Comparison of ENCODE assay signal across 25 cellular contexts in genomic region chr17:28715217-28715616, GRCh38. TPM values are rescaled to one million over a fixed set of nuclear protein-coding genes. Genes with fewer than 3 reads are reported as not detected.
DNase-seq lines count a peak whose midpoint lies in the region; ATAC-seq and TF ChIP-seq lines count a peak whose summit lies in the region.
"Had no signal": no experiment of that assay in that cellular context is flagged by ENCODE, and none has a peak within 500 bp of the region (broad histone marks: within the 10 kb centered on the region; RNA-seq: fewer than 3 reads in every experiment).

No MANE protein-coding gene starts in this region.

- H3K4me2 ChIP-seq in BLaER1 treated with 17β-estradiol and CSF1 and Interleukin-3, amounts not matched to agents 10 nM and 100 nM: peak overlapping the region in 10 of 11 experiments; percentile 2 to 99 (median 98); a peak in 14 of 22 replicates
- peak overlapping the region; percentile 96; the same call in 1 of the 2 replicates for H3K4me2 ChIP-seq in PC-3 (ENCODE audit: low read length)

- no peak overlapping the region for H3K27ac Mint-ChIP-seq in progenitor cell of endocrine pancreas
- H3K27ac Mint-ChIP-seq: effector memory CD8-positive, alpha-beta T cell; memory B cell; stimulated activated naive CD8-positive, alpha-beta T cell treated with anti-CD3 and anti-CD28 coated beads, Interleukin-15, amount 100 ng/mL, for 72 hours had no signal

- POLR2A ChIA-PET in PC-3 (lab: Charles Lee; ENCODE audit: unreplicated experiment): no interaction called here

- H3K36me3 ChIP-seq in BLaER1 treated with 17β-estradiol and CSF1 and Interleukin-3, amounts not matched to agents 10 nM and 100 nM: peaks cover 20 to 38% (median 33%) of the 10 kb centered on the region in 11 experiments
- H3K36me3 ChIP-seq in PC-3 (ENCODE audit: low read depth, low read length): peaks cover 10% of the 10 kb centered on the region; the same call in 1 of the 2 replicates

- H3K4me1 Mint-ChIP-seq in progenitor cell of endocrine pancreas (ENCODE audit: low read depth): peaks cover 30% of the 10 kb centered on the region

- H3K4me3 Mint-ChIP-seq in progenitor cell of endocrine pancreas (ENCODE audit: low read depth): peak overlapping the region; percentile 78
- H3K4me3 Mint-ChIP-seq: activated naive CD4-positive, alpha-beta T cell treated with anti-CD3 and anti-CD28 coated beads, Interleukin-2, amount 50 U/mL, for 24 hours; effector memory CD8-positive, alpha-beta T cell; memory B cell; stimulated activated naive CD8-positive, alpha-beta T cell treated with anti-CD3 and anti-CD28 coated beads, Interleukin-15, amount 100 ng/mL, for 72 hours had no signal

- H4K20me1 ChIP-seq in BLaER1 treated with 17β-estradiol and CSF1 and Interleukin-3, amounts not matched to agents 10 nM and 100 nM: peaks cover 0 to 40% (median 19%) of the 10 kb centered on the region in 11 experiments; a peak in 14 of 22 replicates
- H4K20me1 ChIP-seq in PC-3 (ENCODE audit: low read length): no peaks in the 10 kb centered on the region; the same call in 1 of the 2 replicates

- 0 out of 22 replicates have a peak overlapping the region, but pooled peaks of 1 of the 11 experiments have one; percentile 21 for H3K27ac ChIP-seq in BLaER1 treated with 17β-estradiol and CSF1 and Interleukin-3, amounts not matched to agents 10 nM and 100 nM
- no peak overlapping the region for H3K27ac ChIP-seq in PC-3 (ENCODE audit: low read length)
- H3K27ac ChIP-seq: heart right ventricle, Peyer's patch, thyroid gland had no signal

- CTCF ChIA-PET in PC-3 (lab: Charles Lee): no interaction called here

- peak overlapping the region in 1 of 10 experiments; percentile 94; a peak in 1 of 20 replicates for H3K4me3 ChIP-seq in BLaER1 treated with 17β-estradiol and CSF1 and Interleukin-3, amounts not matched to agents 10 nM and 100 nM
- no peak overlapping the region for H3K4me3 ChIP-seq in PC-3 (ENCODE audit: low read length)
- H3K4me3 ChIP-seq in fibroblast of the aortic adventitia (ENCODE audit: low read depth, low read length): peak overlapping the region; percentile 99
- H3K4me3 ChIP-seq: heart right ventricle, Peyer's patch had no signal

- peaks cover 48 to 65% (median 55%) of the 10 kb centered on the region in 10 experiments for H3K4me1 ChIP-seq in BLaER1 treated with 17β-estradiol and CSF1 and Interleukin-3, amounts not matched to agents 10 nM and 100 nM
- H3K4me1 ChIP-seq in PC-3 (ENCODE audit: insufficient read depth, low read length): peaks cover 20% of the 10 kb centered on the region

- no peak overlapping the region for H2AFZ ChIP-seq in PC-3 (ENCODE audit: low read length)

- H3K27me3 ChIP-seq in BLaER1 treated with 17β-estradiol and CSF1 and Interleukin-3, amounts not matched to agents 10 nM and 100 nM: no peaks in the 10 kb centered on the region
- no peaks in the 10 kb centered on the region for H3K27me3 ChIP-seq in PC-3 (ENCODE audit: low read length)
- H3K27me3 ChIP-seq: MG63, Peyer's patch, thyroid gland had no signal

- H3K9ac ChIP-seq in BLaER1 treated with 17β-estradiol and CSF1 and Interleukin-3, amounts not matched to agents 10 nM and 100 nM: peak overlapping the region in 4 of 11 experiments; percentile 41 to 99 (median 97); a peak in 3 of 22 replicates
- H3K9ac ChIP-seq in PC-3 (ENCODE audit: low read length): no peak overlapping the region

- no TSS peak for BruUV-seq in PC-3 (replicated peaks; lab: Mats Ljungman, UMichigan)

- no peaks in the 10 kb centered on the region for H3K9me3 Mint-ChIP-seq in progenitor cell of endocrine pancreas (ENCODE audit: low read depth)
- H3K9me3 Mint-ChIP-seq: activated naive CD4-positive, alpha-beta T cell treated with anti-CD3 and anti-CD28 coated beads, Interleukin-2, amount 50 U/mL, for 24 hours; CD4-positive, alpha-beta memory T cell; effector memory CD8-positive, alpha-beta T cell; memory B cell; stimulated activated naive CD8-positive, alpha-beta T cell treated with anti-CD3 and anti-CD28 coated beads, Interleukin-15, amount 100 ng/mL, for 72 hours had no signal

- H3F3A ChIP-seq in PC-3 (ENCODE audit: low read length, unreplicated experiment): no peaks in the 10 kb centered on the region

- ATAC-seq in PC-3 (no peak), HG03108 (IDR thresholded peaks at IDR 0.05; ENCODE audit: unreplicated experiment) (no peak)
- ATAC-seq: effector memory CD8-positive, alpha-beta T cell; heart right ventricle; stimulated activated naive CD8-positive, alpha-beta T cell treated with anti-CD3 and anti-CD28 coated beads, Interleukin-15, amount 100 ng/mL, for 72 hours had no signal

- peaks cover 29% of the 10 kb centered on the region for H3K79me2 ChIP-seq in PC-3 (ENCODE audit: low read length)

- peaks cover 22% of the 10 kb centered on the region for H3K36me3 Mint-ChIP-seq in progenitor cell of endocrine pancreas (ENCODE audit: insufficient read depth)

- H3K27me3 Mint-ChIP-seq in progenitor cell of endocrine pancreas: no peaks in the 10 kb centered on the region

- intact Hi-C loops in PC-3 (cut with micrococcal nuclease): loop anchor here (10.0 kb wide), 1 partner anchor 70 kb away; the partner anchor contains the start of gene BLTP2

- no peaks in the 10 kb centered on the region for H3K9me2 ChIP-seq in PC-3 (replicated peaks; ENCODE audit: low read length)

- DNase-seq in PC-3 (no peak), fibroblast of the aortic adventitia (ENCODE audit: low read depth) (no peak), progenitor cell of endocrine pancreas (ENCODE audit: low spot score, unreplicated experiment) (no peak)
- DNase-seq in activated naive CD4-positive, alpha-beta T cell treated with anti-CD3 and anti-CD28 coated beads, Interleukin-2, amount 50 U/mL, for 16 hours: no peak
- DNase-seq in stimulated activated CD4-positive, alpha-beta T cell treated with anti-CD3 and anti-CD28 coated beads, Interleukin-2, amount 100 ng/mL, for 24 hours: no peak
- DNase-seq: activated CD4-positive, alpha-beta T cell treated with anti-CD3 and anti-CD28 coated beads, Interleukin-2, amount 50 U/mL, for 4 hours; anterior cingulate cortex; CD4-positive, alpha-beta memory T cell; DMS 273 treated with DMSO at 0.1 percent for 48 hours; effector memory CD8-positive, alpha-beta T cell; erythroblast; foreskin melanocyte; heart right ventricle; MG63; NCI-H2029 treated with DMSO at 0.1 percent for 48 hours; occipital lobe; Peyer's patch; stimulated activated CD8-positive, alpha-beta memory T cell treated with anti-CD3 and anti-CD28 coated beads, Interleukin-4, amount 100 ng/mL, for 48 hours; stimulated activated naive CD8-positive, alpha-beta T cell treated with anti-CD3 and anti-CD28 coated beads, Interleukin-15, amount 100 ng/mL, for 72 hours; thyroid gland had no signal

- TF ChIP-seq CTCF in PC-3 (conservative IDR thresholded peaks at IDR 0.05; ENCODE audit: low read depth, low read length) (no peak), fibroblast of the aortic adventitia (IDR thresholded peaks at IDR 0.05; ENCODE audit: insufficient read depth, low read length) (no peak), progenitor cell of endocrine pancreas (IDR thresholded peaks at IDR 0.05; ENCODE audit: unreplicated experiment) (no peak)

- H3K9me3 ChIP-seq in BLaER1 treated with 17β-estradiol and CSF1 and Interleukin-3, amounts not matched to agents 10 nM and 100 nM (replicated peaks in 1 of 11): no peaks in the 10 kb centered on the region
- H3K9me3 ChIP-seq in PC-3 (ENCODE audit: low read length): no peaks in the 10 kb centered on the region
- H3K9me3 ChIP-seq: heart right ventricle, MG63, Peyer's patch, thyroid gland had no signal

RNA-seq across cellular contexts. Expression of gene RAB34, which starts 2.5 kb away (rescaled TPM):
- total RNA-seq in PC-3 (2014; rRNA removed) (207 and 211 TPM in 2 replicates), fibroblast of the aortic adventitia (ENCODE audit: low replicate concordance) (154 and 412 TPM in 2 replicates), progenitor cell of endocrine pancreas (147 and 150 TPM in 2 replicates)

RNA-seq across cellular contexts. Expression of gene PROCA1, which starts 3.5 kb away (rescaled TPM):
- 1.9 and 2.6 TPM in 2 replicates for total RNA-seq in PC-3 (2014; rRNA removed)
- total RNA-seq in fibroblast of the aortic adventitia (ENCODE audit: low replicate concordance): 0.49 and 1.5 TPM in 2 replicates
- 15.2 and 16.3 TPM in 2 replicates for total RNA-seq in progenitor cell of endocrine pancreas
- total RNA-seq: H4 had no signal

RNA-seq across cellular contexts. Expression of gene RPL23A, which starts 4.6 kb away (rescaled TPM):
- total RNA-seq in PC-3 (2014; rRNA removed) (390 and 515 TPM in 2 replicates), fibroblast of the aortic adventitia (ENCODE audit: low replicate concordance) (322 and 1,093 TPM in 2 replicates), progenitor cell of endocrine pancreas (1,486 and 1,562 TPM in 2 replicates)

RNA-seq across cellular contexts. Expression of gene TLCD1, which starts 10.8 kb away (rescaled TPM):
- total RNA-seq in PC-3 (2014; rRNA removed) (7.1 and 9.3 TPM in 2 replicates), fibroblast of the aortic adventitia (ENCODE audit: low replicate concordance) (7.8 TPM in 1 of 2 replicates, not detected in the other), progenitor cell of endocrine pancreas (14.0 and 15.5 TPM in 2 replicates)
- total RNA-seq: occipital lobe had no signal

RNA-seq across cellular contexts. Expression of gene NEK8, which starts 13.4 kb away (rescaled TPM):
- total RNA-seq in PC-3 (2014; rRNA removed) (2.4 and 3.7 TPM in 2 replicates), fibroblast of the aortic adventitia (ENCODE audit: low replicate concordance) (4.9 and 6.8 TPM in 2 replicates), progenitor cell of endocrine pancreas (15.4 and 16.8 TPM in 2 replicates)
